11 cellular contexts compared by ENCODE assay signal in the genomic region with DNA sequence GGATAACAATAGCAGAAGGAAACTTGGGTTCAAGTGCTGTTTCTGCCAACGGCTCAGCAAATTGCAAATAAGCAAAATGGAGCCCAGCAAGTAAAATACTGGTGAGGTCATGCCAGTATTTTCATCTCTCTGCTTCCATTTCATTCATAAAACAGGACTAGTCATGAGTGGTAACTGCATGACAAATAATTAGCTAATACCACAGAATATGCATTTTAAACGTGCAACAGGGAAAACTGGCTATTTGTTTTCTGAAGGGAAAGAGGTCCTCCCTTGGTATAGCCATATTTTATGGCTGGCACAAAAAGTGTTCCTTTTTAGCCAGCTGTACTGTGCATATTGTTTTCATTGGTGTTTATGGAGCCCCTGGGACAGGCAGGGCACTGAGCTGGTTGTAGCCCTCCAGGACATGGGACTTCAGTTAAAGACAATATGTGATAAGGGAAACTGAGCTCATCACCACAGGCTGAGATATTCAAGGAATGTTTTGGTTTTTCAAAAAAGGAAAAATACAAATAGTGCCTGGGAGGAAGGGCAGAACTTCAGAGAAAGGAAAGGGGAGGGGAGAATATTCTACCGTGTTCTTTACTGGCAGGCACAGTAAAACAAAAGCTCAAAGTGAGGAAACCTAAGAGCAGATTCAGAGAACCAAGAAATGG. TPM values are rescaled to one million over a fixed set of nuclear protein-coding genes. Genes with fewer than 3 reads are reported as not detected.
A peak's percentile ranks its signal among the peaks of the same experiment; 100 is the strongest.
DNase-seq lines count a peak whose midpoint lies in the region; ATAC-seq and TF ChIP-seq lines count a peak whose summit lies in the region.
"Had no signal": no experiment of that assay in that cellular context is flagged by ENCODE, and none has a peak within 500 bp of the region (broad histone marks: within the 10 kb centered on the region; RNA-seq: fewer than 3 reads in every experiment).

No MANE protein-coding gene starts in this region.

- H3K27ac ChIP-seq in epithelial cell of prostate (peak overlapping the region; percentile 60), spleen (peak overlapping the region; percentile 13 to 81 (median 66))

- H3K9me3 Mint-ChIP-seq in activated T-cell treated with anti-CD3 and anti-CD28 coated beads, Interleukin-2, amount 50 U/mL, for 4 hours = no peaks in the 10 kb centered on the region

- no peak for ATAC-seq in activated T-cell treated with anti-CD3 and anti-CD28 coated beads, Interleukin-2, amount 50 U/mL, for 4 hours
- ATAC-seq in HG02571 (IDR thresholded peaks at IDR 0.05; ENCODE audit: unreplicated experiment) = no peak

- no peaks in the 10 kb centered on the region for H3K9me3 ChIP-seq in spleen
- H3K9me3 ChIP-seq: BE2C had no signal

- 40 to 57% (median 44%) methylated on average over 3 of the region's 3 CpGs for WGBS in spleen, 5 donors

- peak overlapping the region; percentile 45 for H3K4me3 Mint-ChIP-seq in activated T-cell treated with anti-CD3 and anti-CD28 coated beads, Interleukin-2, amount 50 U/mL, for 4 hours

- intact Hi-C loops in spleen (cut with DNase I; ENCODE audit: low total_unique reads) = no loop called here

- no peak overlapping the region for H3K4me3 ChIP-seq in spleen

- H3K4me1 ChIP-seq in spleen = peaks cover 28 to 75% (median 44%) of the 10 kb centered on the region in 6 donors

- no peaks in the 10 kb centered on the region for H3K36me3 Mint-ChIP-seq in activated T-cell treated with anti-CD3 and anti-CD28 coated beads, Interleukin-2, amount 50 U/mL, for 4 hours (ENCODE audit: insufficient read depth)

- no peaks in the 10 kb centered on the region for H3K36me3 ChIP-seq in spleen
- H3K36me3 ChIP-seq: BE2C had no signal

- no peaks in the 10 kb centered on the region for H3K27me3 ChIP-seq in spleen (replicated peaks in 1 of 7)
- H3K27me3 ChIP-seq: BE2C had no signal

- TF ChIP-seq CTCF in spleen (IDR thresholded peaks at IDR 0.05 in 8 of 11, conservative IDR thresholded peaks at IDR 0.05 in 3 of 11) = no peak

- no peak for DNase-seq in activated T-cell treated with anti-CD3 and anti-CD28 coated beads, Interleukin-2, amount 50 U/mL, for 4 hours
- DNase-seq in activated T-cell treated with anti-CD3 and anti-CD28 coated beads, Interleukin-2, amount 50 U/mL, for 48 hours = no peak
- DNase-seq in T1000 (lab: John Stamatoyannopoulos, UW) (peak; percentile 10), epithelial cell of prostate (ENCODE audit: low read depth, low spot score) (no peak), spleen (no peak), GDM1 (lab: John Stamatoyannopoulos, UW) (no peak), NCI-H1694 (lab: John Stamatoyannopoulos, UW) (no peak)
- DNase-seq: BE2C, Kasumi-1, posterior cingulate gyrus had no signal

- H3K4me1 Mint-ChIP-seq in activated T-cell treated with anti-CD3 and anti-CD28 coated beads, Interleukin-2, amount 50 U/mL, for 4 hours (ENCODE audit: low read depth) = peaks cover 64% of the 10 kb centered on the region

- TF ChIP-seq POLR2A in spleen (IDR thresholded peaks at IDR 0.05) = no peak

- no peaks in the 10 kb centered on the region for H3K27me3 Mint-ChIP-seq in activated T-cell treated with anti-CD3 and anti-CD28 coated beads, Interleukin-2, amount 50 U/mL, for 4 hours (ENCODE audit: low read depth)

RNA-seq across cellular contexts. Expression of a gene that starts 26.1 kb away (rescaled TPM):
- total RNA-seq in activated T-cell treated with anti-CD3 and anti-CD28 coated beads, Interleukin-2, amount 50 U/mL, for 4 hours = 10 to 100 TPM; 67.0 to 83.1 (median 69.5) TPM
- total RNA-seq in spleen = 100 to 1,000 TPM in 5 of 7 donors, 10 to 100 TPM in 2; 76.4 to 121 (median 105) TPM
- polyA plus RNA-seq in spleen = 10 to 100 TPM in 1 of 3 donors, 1 to 10 TPM in 2; 9.2 to 12.7 (median 9.3) TPM
